Comparison of ENCODE assay signal across 17 cellular contexts in the genomic region with DNA sequence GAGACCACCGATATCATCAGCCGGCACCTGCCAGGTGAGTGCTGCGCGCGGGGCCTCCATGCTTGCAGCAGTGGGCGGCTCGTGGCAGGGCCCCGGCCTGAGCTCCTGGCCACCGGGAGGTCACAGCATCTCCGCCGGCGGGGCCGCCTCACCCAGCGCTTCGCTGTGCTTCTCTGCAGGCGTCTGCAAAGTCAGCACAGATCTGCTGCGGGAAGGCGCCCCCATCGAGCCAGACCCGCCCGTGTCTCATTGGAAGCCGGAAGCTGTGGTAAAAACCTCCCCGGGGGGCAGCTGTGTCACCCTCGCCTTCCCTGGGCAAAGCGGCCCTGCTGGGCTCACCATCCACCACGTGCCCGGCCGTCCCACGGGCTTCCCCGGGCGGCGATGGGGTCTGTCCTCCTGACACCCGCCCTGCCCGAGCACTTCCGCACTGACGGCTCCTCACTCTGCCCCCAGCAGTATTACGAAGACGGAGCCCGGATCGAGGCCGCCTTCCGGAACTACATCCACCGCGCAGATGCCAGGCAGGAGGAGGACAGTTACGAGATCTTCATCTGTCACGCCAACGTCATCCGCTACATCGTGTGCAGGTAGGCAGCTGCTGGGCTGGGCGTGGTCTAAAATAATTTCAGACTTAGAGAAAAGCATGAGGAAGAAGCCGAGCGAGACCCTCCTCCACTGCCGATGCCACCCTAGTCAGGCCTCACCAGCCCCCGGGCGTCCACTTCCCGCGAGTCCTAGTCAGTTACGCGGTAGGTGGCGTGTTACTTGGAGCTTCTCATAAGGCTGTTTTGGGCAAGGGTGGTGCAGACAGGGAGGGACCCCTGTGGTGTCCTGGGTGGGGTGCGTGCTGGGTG. TPM values are rescaled to one million over a fixed set of nuclear protein-coding genes. Genes with fewer than 3 reads are reported as not detected.
A peak's percentile ranks its signal among the peaks of the same experiment; 100 is the strongest.
DNase-seq lines count a peak whose midpoint lies in the region; ATAC-seq lines count a peak whose summit lies in the region.
"Had no signal": no experiment of that assay in that cellular context is flagged by ENCODE, and none has a peak within 500 bp of the region (broad histone marks: within the 10 kb centered on the region; RNA-seq: fewer than 3 reads in every experiment).

No MANE protein-coding gene starts in this region.

- no peaks in the 10 kb centered on the region for H3K27me3 ChIP-seq in GM23248 (replicated peaks; ENCODE audit: insufficient read depth)
- H3K27me3 ChIP-seq: neutrophil had no signal

- WGBS in GM23248 (ENCODE audit: low coverage in 1 of 2, low lambda C conversion rate in 2 of 2, missing lambda C conversion rate in 2 of 2), 2 experiments, result 95% methylated on average over 58 to 61 of the region's 61 CpGs

- DNase-seq in A172 (ENCODE audit: low spot score) (peak; percentile 39), GM23248 (peak; percentile 32), kidney tubule cell (ENCODE audit: low spot score) (no peak), amniotic stem cell (lab: John Stamatoyannopoulos, UW) (no peak)
- no peak for DNase-seq in central memory CD8-positive, alpha-beta T cell (ENCODE audit: low spot score in 2 of 2)
- DNase-seq: activated CD8-positive, alpha-beta memory T cell treated with anti-CD3 and anti-CD28 coated beads, Interleukin-2, amount 10 ng/mL, durations not matched to agents 7 days and 5 days; activated effector memory CD4-positive, alpha-beta T cell treated with anti-CD3 and anti-CD28 coated beads, Interleukin-2, amount 50 U/mL, for 16 hours; cerebellar nuclear complex; GF-D8; NCI-H146; retina; stimulated activated CD4-positive, alpha-beta T cell treated with anti-CD3 and anti-CD28 coated beads, Interleukin-15, amount 100 ng/mL, for 24 hours had no signal

- H3F3A ChIP-seq in GM23248 (ENCODE audit: insufficient read depth), result peaks cover 10% of the 10 kb centered on the region; the same call in 1 of the 2 replicates

- H3K9me3 Mint-ChIP-seq in central memory CD8-positive, alpha-beta T cell, result no peaks in the 10 kb centered on the region
- H3K9me3 Mint-ChIP-seq: T-helper 1 cell treated with Interleukin-12 subunit alpha and Interleukin-12 subunit beta and Interleukin-4 antibody, amounts not matched to agents 30 μg/mL and 1 μg/mL, for 36 hours had no signal

- H3K36me3 ChIP-seq in GM23248 (ENCODE audit: low read depth), result peaks cover 13% of the 10 kb centered on the region; the same call in 1 of the 2 replicates

- H3K27ac Mint-ChIP-seq in central memory CD8-positive, alpha-beta T cell (ENCODE audit: low read depth), result peak overlapping the region; percentile 77
- H3K27ac Mint-ChIP-seq: activated CD8-positive, alpha-beta memory T cell treated with anti-CD3 and anti-CD28 coated beads, Interleukin-2, amount 10 ng/mL, durations not matched to agents 7 days and 5 days; T-helper 1 cell treated with Interleukin-12 subunit alpha and Interleukin-12 subunit beta and Interleukin-4 antibody, amounts not matched to agents 30 μg/mL and 1 μg/mL, for 36 hours had no signal

- H4K20me1 ChIP-seq in GM23248 (ENCODE audit: insufficient read depth), result no peaks in the 10 kb centered on the region

- H3K4me2 ChIP-seq in GM23248 (ENCODE audit: unreplicated experiment), result no peak overlapping the region

- no peak for ATAC-seq in central memory CD8-positive, alpha-beta T cell (replicated peaks; ENCODE audit: extremely low read depth, poor library complexity, severe bottlenecking)
- ATAC-seq in HG03354 (IDR thresholded peaks at IDR 0.05; ENCODE audit: poor library complexity, severe bottlenecking, unreplicated experiment), result no peak
- ATAC-seq: activated CD8-positive, alpha-beta memory T cell treated with anti-CD3 and anti-CD28 coated beads, Interleukin-2, amount 10 ng/mL, durations not matched to agents 7 days and 5 days; left lobe of liver; Right ventricle myocardium inferior had no signal

- no peak overlapping the region for H3K27ac ChIP-seq in GM23248
- H3K27ac ChIP-seq: neutrophil had no signal

- H3K9me3 ChIP-seq in GM23248 (ENCODE audit: low read depth), result no peaks in the 10 kb centered on the region
- H3K9me3 ChIP-seq: neutrophil had no signal

- no peaks in the 10 kb centered on the region for H3K4me1 ChIP-seq in GM23248 (ENCODE audit: insufficient read depth)

- no peak overlapping the region for H3K4me3 Mint-ChIP-seq in central memory CD8-positive, alpha-beta T cell
- H3K4me3 Mint-ChIP-seq: activated CD8-positive, alpha-beta memory T cell treated with anti-CD3 and anti-CD28 coated beads, Interleukin-2, amount 10 ng/mL, durations not matched to agents 7 days and 5 days; T-helper 1 cell treated with Interleukin-12 subunit alpha and Interleukin-12 subunit beta and Interleukin-4 antibody, amounts not matched to agents 30 μg/mL and 1 μg/mL, for 36 hours had no signal

- peaks cover 5% of the 10 kb centered on the region for H3K4me1 Mint-ChIP-seq in central memory CD8-positive, alpha-beta T cell

- H3K79me2 ChIP-seq in GM23248 (ENCODE audit: insufficient read depth), result peaks cover 48% of the 10 kb centered on the region

- no peaks in the 10 kb centered on the region for H3K9me2 ChIP-seq in GM23248 (ENCODE audit: insufficient read depth)

- in situ Hi-C loops in GM23248 (cut with MboI), result no loop called here

- H3K27me3 Mint-ChIP-seq in central memory CD8-positive, alpha-beta T cell, result no peaks in the 10 kb centered on the region
- H3K27me3 Mint-ChIP-seq: activated CD8-positive, alpha-beta memory T cell treated with anti-CD3 and anti-CD28 coated beads, Interleukin-2, amount 10 ng/mL, durations not matched to agents 7 days and 5 days had no signal

- H2AFZ ChIP-seq in GM23248, result no peak overlapping the region

- H3K4me3 ChIP-seq in GM23248, result no peak overlapping the region

- no peak overlapping the region for H3K9ac ChIP-seq in GM23248

- H3K36me3 Mint-ChIP-seq in central memory CD8-positive, alpha-beta T cell (ENCODE audit: insufficient read depth), result peaks cover 38% of the 10 kb centered on the region

RNA-seq across cellular contexts. Expression of a gene that starts 7.1 kb away (rescaled TPM):
- total RNA-seq in A172 (2014; rRNA removed; shearing (Covaris generic)), result 59.8 and 73.4 TPM in 2 replicates
- 26.1 and 28.7 TPM in 2 replicates for total RNA-seq in GM23248 (2014; rRNA removed; shearing (Covaris generic))
- polyA plus RNA-seq in GM23248 (2016; fragmentation: Nextera tagmentation; extraction: Ambion mirVana), result 10.2 and 12.0 TPM in 2 replicates

RNA-seq across cellular contexts. Expression of a gene that starts 30.4 kb away (rescaled TPM):
- total RNA-seq in A172 (2014; rRNA removed; shearing (Covaris generic)), result 36.3 and 43.1 TPM in 2 replicates
- 26.3 and 28.5 TPM in 2 replicates for total RNA-seq in GM23248 (2014; rRNA removed; shearing (Covaris generic))
- polyA plus RNA-seq in GM23248 (2016; fragmentation: Nextera tagmentation; extraction: Ambion mirVana), result 36.5 and 37.2 TPM in 2 replicates

RNA-seq across cellular contexts. Expression of a gene that starts 30.6 kb away (rescaled TPM):
- 25.6 and 28.9 TPM in 2 replicates for total RNA-seq in A172 (2014; rRNA removed; shearing (Covaris generic))
- total RNA-seq in GM23248 (2014; rRNA removed; shearing (Covaris generic)), result 9.5 and 16.2 TPM in 2 replicates
- 5.2 and 6.0 TPM in 2 replicates for polyA plus RNA-seq in GM23248 (2016; fragmentation: Nextera tagmentation; extraction: Ambion mirVana)

RNA-seq across cellular contexts. Expression of a gene that starts 43.9 kb away (rescaled TPM):
- 98.6 and 101 TPM in 2 replicates for total RNA-seq in A172 (2014; rRNA removed; shearing (Covaris generic))
- 69.6 and 83.3 TPM in 2 replicates for total RNA-seq in GM23248 (2014; rRNA removed; shearing (Covaris generic))
- 48.3 and 49.4 TPM in 2 replicates for polyA plus RNA-seq in GM23248 (2016; fragmentation: Nextera tagmentation; extraction: Ambion mirVana)

Comparison
In these comparisons a context has a peak if more than half of its experiments do, and no peak if none do; other contexts are left out.
1. DNase-seq: peak in A172 (single experiment) and GM23248 (single experiment); none in central memory CD8-positive, alpha-beta T cell (0 of 2), kidney tubule cell (single experiment) and amniotic stem cell (single experiment).